2 cellular contexts compared by ENCODE assay signal in genomic region chr2:43475137-43475846, GRCh38.
TF ChIP-seq lines count a peak whose summit lies in the region.

No MANE protein-coding gene starts in this region.

TF ChIP-seq in IMR-90, 13 proteins besides CTCF, POLR2A, EP300 and RAD21 (continued from another document):
- no peak for TF ChIP-seq USF2 (IDR thresholded peaks at IDR 0.05; ENCODE audit: low read depth, low read length)
- TF ChIP-seq ELK1 (IDR thresholded peaks at IDR 0.05; ENCODE audit: borderline replicate concordance, low read depth, low read length), result no peak
- no peak for TF ChIP-seq NFE2L2 (IDR thresholded peaks at IDR 0.05; ENCODE audit: low read depth, low read length)
- no peak for TF ChIP-seq CEBPB (IDR thresholded peaks at IDR 0.05; ENCODE audit: low read depth, low read length)

TF ChIP-seq in SK-N-SH treated with all-trans-retinoic acid at 6 μM for 48 hours, 23 proteins besides CTCF, POLR2A, EP300 and RAD21 (continued from another document):
- TF ChIP-seq TSHZ2 (CRISPR knock-in tag; IDR thresholded peaks at IDR 0.05), result no peak
- no peak for TF ChIP-seq ZC3H10 (CRISPR knock-in tag; IDR thresholded peaks at IDR 0.05)
- TF ChIP-seq BACH2 (CRISPR knock-in tag; IDR thresholded peaks at IDR 0.05; ENCODE audit: borderline replicate concordance), result no peak
- TF ChIP-seq ISL1 (CRISPR knock-in tag; IDR thresholded peaks at IDR 0.05), result no peak
- no peak for TF ChIP-seq POU6F1 (CRISPR knock-in tag; IDR thresholded peaks at IDR 0.05; ENCODE audit: borderline replicate concordance, low read depth)
- TF ChIP-seq ARNTL (CRISPR knock-in tag; IDR thresholded peaks at IDR 0.05; ENCODE audit: borderline replicate concordance, low read depth), result no peak
